1 cellular context compared by ENCODE assay signal in genomic region chr7:132154248-132154647, GRCh38.
TF ChIP-seq lines count a peak whose summit lies in the region.

No MANE protein-coding gene starts in this region.

TF ChIP-seq in GM23338, 12 proteins besides CTCF, POLR2A, EP300 and RAD21 (continued from another document):
- TF ChIP-seq REST (IDR thresholded peaks at IDR 0.05; ENCODE audit: unreplicated experiment) (no peak), CREB1 (CRISPR knock-in tag; IDR thresholded peaks at IDR 0.05; ENCODE audit: low read depth) (no peak), ZNF331 (CRISPR knock-in tag; IDR thresholded peaks at IDR 0.05; ENCODE audit: low read depth) (no peak), POLR2AphosphoS5 (IDR thresholded peaks at IDR 0.05; ENCODE audit: low read depth) (no peak), JUNB (IDR thresholded peaks at IDR 0.05; ENCODE audit: unreplicated experiment) (no peak), ZNF462 (CRISPR knock-in tag; IDR thresholded peaks at IDR 0.05) (no peak), STAT1 (IDR thresholded peaks at IDR 0.05; ENCODE audit: unreplicated experiment) (no peak)
TF ChIP-seq in GM23338: peak in this region for 0.
